In genomic region chrX:15903186-15903681, GRCh38 we compare ENCODE assay signal across 9 cellular contexts. TPM values are rescaled to one million over a fixed set of nuclear protein-coding genes. Genes with fewer than 3 reads are reported as not detected.
DNase-seq lines count a peak whose midpoint lies in the region; ATAC-seq and TF ChIP-seq lines count a peak whose summit lies in the region.
"Had no signal": no experiment of that assay in that cellular context is flagged by ENCODE, and none has a peak within 500 bp of the region (broad histone marks: within the 10 kb centered on the region; RNA-seq: fewer than 3 reads in every experiment).

No MANE protein-coding gene starts in this region.

- no peak overlapping the region for H3K4me3 Mint-ChIP-seq in T-helper 17 cell

- H3K4me1 Mint-ChIP-seq in T-helper 17 cell = no peaks in the 10 kb centered on the region

- TF ChIP-seq CTCF in GM06990 (IDR thresholded peaks at IDR 0.05; ENCODE audit: insufficient read depth, low read length, poor library complexity, severe bottlenecking) = no peak

- no peaks in the 10 kb centered on the region for H3K27me3 Mint-ChIP-seq in T-helper 17 cell

- H3K36me3 Mint-ChIP-seq in T-helper 17 cell (ENCODE audit: low read depth) = peaks cover 2% of the 10 kb centered on the region

- no peak overlapping the region; the same call in 1 of the 2 replicates for H3K4me3 ChIP-seq in GM06990 (replicated peaks; ENCODE audit: low read depth, low read length)
- H3K4me3 ChIP-seq in MG63 = no peak overlapping the region

- no peak overlapping the region for H3K27ac Mint-ChIP-seq in T-helper 17 cell

- H3K9me3 ChIP-seq in T-helper 17 cell (ENCODE audit: control insufficient read depth, low read length, poor library complexity, severe bottlenecking) (no peaks in the 10 kb centered on the region), MG63 (no peaks in the 10 kb centered on the region)

- DNase-seq in GM06990 (ENCODE audit: extremely low read depth, insufficient read length) (peak; percentile 76), T-helper 17 cell (no peak), NCI-H2171 treated with DMSO at 0.1 percent for 48 hours (lab: John Stamatoyannopoulos, UW) (no peak), MG63 (no peak), GOT3 (lab: John Stamatoyannopoulos, UW) (no peak), NCI-H2081 (lab: John Stamatoyannopoulos, UW) (no peak)
- DNase-seq: right cardiac atrium had no signal

- ATAC-seq in GM19452 (IDR thresholded peaks at IDR 0.05; ENCODE audit: unreplicated experiment) (peak; percentile 90), HG03342 (IDR thresholded peaks at IDR 0.05; ENCODE audit: unreplicated experiment) (peak; percentile 93), T-helper 17 cell (peak; percentile 27)

- no peaks in the 10 kb centered on the region for H3K36me3 ChIP-seq in GM06990 (ENCODE audit: control insufficient read depth, insufficient read depth, low read length)
- no peaks in the 10 kb centered on the region for H3K36me3 ChIP-seq in MG63

- H3K27me3 ChIP-seq in GM06990 (replicated peaks; ENCODE audit: control insufficient read depth, insufficient read depth, low read length) = no peaks in the 10 kb centered on the region
- H3K27me3 ChIP-seq in MG63 = no peaks in the 10 kb centered on the region

RNA-seq across cellular contexts. Expression of gene AP1S2, which starts 48.6 kb away (rescaled TPM):
- 10 to 100 TPM; 27.0 to 33.3 TPM for total RNA-seq in T-helper 17 cell
- total RNA-seq in MG63 (2014; rRNA removed; shearing (Covaris generic); ENCODE audit: low replicate concordance) = 10.8 and 15.5 TPM in 2 replicates

Comparison
In these comparisons a context has a peak if more than half of its experiments do, and no peak if none do; other contexts are left out.
1. ATAC-seq: peak in every context shown above with its lines; median percentile 93 in HG03342; 90 in GM19452; 27 in T-helper 17 cell.